Comparison of ENCODE assay signal across 1 cellular context in genomic region chr17:50853015-50853615, GRCh38.
TF ChIP-seq lines count a peak whose summit lies in the region.

No MANE protein-coding gene starts in this region.

TF ChIP-seq in IMR-90, 13 proteins besides CTCF, POLR2A, EP300 and RAD21:
- TF ChIP-seq SMC3 (IDR thresholded peaks at IDR 0.05; ENCODE audit: low read depth, low read length): no peak
- TF ChIP-seq MAZ (IDR thresholded peaks at IDR 0.05; ENCODE audit: borderline replicate concordance, low read depth, low read length): no peak
- no peak for TF ChIP-seq FOS (IDR thresholded peaks at IDR 0.05; ENCODE audit: low read depth, low read length)
- no peak for TF ChIP-seq MAFK (IDR thresholded peaks at IDR 0.05; ENCODE audit: low read depth, low read length)
- TF ChIP-seq CHD1 (IDR thresholded peaks at IDR 0.05; ENCODE audit: low read depth, low read length): no peak
- TF ChIP-seq ELK1 (IDR thresholded peaks at IDR 0.05; ENCODE audit: borderline replicate concordance, low read depth, low read length): no peak
- TF ChIP-seq USF2 (IDR thresholded peaks at IDR 0.05; ENCODE audit: low read depth, low read length): no peak
- TF ChIP-seq RCOR1 (IDR thresholded peaks at IDR 0.05; ENCODE audit: insufficient replicate concordance, low read length): no peak
- no peak for TF ChIP-seq RFX5 (IDR thresholded peaks at IDR 0.05; ENCODE audit: low read depth, low read length)
- TF ChIP-seq CEBPB (IDR thresholded peaks at IDR 0.05; ENCODE audit: low read depth, low read length): no peak
